2 cellular contexts compared by ENCODE assay signal in genomic region chr2:151237422-151238012, GRCh38.
TF ChIP-seq lines count a peak whose summit lies in the region.

No MANE protein-coding gene starts in this region.

TF ChIP-seq in HCT116, 20 proteins besides CTCF, POLR2A, EP300 and RAD21:
- TF ChIP-seq SRF (IDR thresholded peaks at IDR 0.05; ENCODE audit: low read depth) (no peak), EGR1 (IDR thresholded peaks at IDR 0.05; ENCODE audit: low read depth) (no peak), CEBPB (IDR thresholded peaks at IDR 0.05; ENCODE audit: low read depth) (no peak), EZH2phosphoT487 (IDR thresholded peaks at IDR 0.05; ENCODE audit: borderline replicate concordance) (no peak), REST (IDR thresholded peaks at IDR 0.05; ENCODE audit: low read depth) (no peak), ZFX (IDR thresholded peaks at IDR 0.05) (no peak), TCF7L2 (IDR thresholded peaks at IDR 0.05; ENCODE audit: borderline replicate concordance, extremely low read depth, insufficient read depth, insufficient read length) (no peak)

TF ChIP-seq in GM12878, 131 proteins besides CTCF, POLR2A, EP300 and RAD21:
- TF ChIP-seq SIX5 (IDR thresholded peaks at IDR 0.05; ENCODE audit: low read depth, low read length, severe bottlenecking) = no peak
- no peak for TF ChIP-seq RFX5 (IDR thresholded peaks at IDR 0.05; ENCODE audit: low read depth, low read length)
- TF ChIP-seq ESRRA (IDR thresholded peaks at IDR 0.05; ENCODE audit: low read length) = no peak
- no peak for TF ChIP-seq ZBTB33 (IDR thresholded peaks at IDR 0.05)
- TF ChIP-seq CEBPZ (IDR thresholded peaks at IDR 0.05; ENCODE audit: low read depth, low read length) = no peak
- no peak for TF ChIP-seq TCF3 (IDR thresholded peaks at IDR 0.05; ENCODE audit: borderline replicate concordance, insufficient read depth, low read depth, low read length)
- no peak for TF ChIP-seq FOS (IDR thresholded peaks at IDR 0.05; ENCODE audit: borderline replicate concordance, extremely low read depth, insufficient read length)
- TF ChIP-seq MYC (IDR thresholded peaks at IDR 0.05; ENCODE audit: insufficient read depth, insufficient read length, insufficient replicate concordance, low read length, severe bottlenecking) = no peak
- no peak for TF ChIP-seq JUND (IDR thresholded peaks at IDR 0.05; ENCODE audit: low read depth, low read length)
- TF ChIP-seq ATF3 (IDR thresholded peaks at IDR 0.05; ENCODE audit: borderline replicate concordance, extremely low read depth, low read depth, low read length) = no peak
TF ChIP-seq in GM12878: peak in this region for 0.
